In the genomic region with DNA sequence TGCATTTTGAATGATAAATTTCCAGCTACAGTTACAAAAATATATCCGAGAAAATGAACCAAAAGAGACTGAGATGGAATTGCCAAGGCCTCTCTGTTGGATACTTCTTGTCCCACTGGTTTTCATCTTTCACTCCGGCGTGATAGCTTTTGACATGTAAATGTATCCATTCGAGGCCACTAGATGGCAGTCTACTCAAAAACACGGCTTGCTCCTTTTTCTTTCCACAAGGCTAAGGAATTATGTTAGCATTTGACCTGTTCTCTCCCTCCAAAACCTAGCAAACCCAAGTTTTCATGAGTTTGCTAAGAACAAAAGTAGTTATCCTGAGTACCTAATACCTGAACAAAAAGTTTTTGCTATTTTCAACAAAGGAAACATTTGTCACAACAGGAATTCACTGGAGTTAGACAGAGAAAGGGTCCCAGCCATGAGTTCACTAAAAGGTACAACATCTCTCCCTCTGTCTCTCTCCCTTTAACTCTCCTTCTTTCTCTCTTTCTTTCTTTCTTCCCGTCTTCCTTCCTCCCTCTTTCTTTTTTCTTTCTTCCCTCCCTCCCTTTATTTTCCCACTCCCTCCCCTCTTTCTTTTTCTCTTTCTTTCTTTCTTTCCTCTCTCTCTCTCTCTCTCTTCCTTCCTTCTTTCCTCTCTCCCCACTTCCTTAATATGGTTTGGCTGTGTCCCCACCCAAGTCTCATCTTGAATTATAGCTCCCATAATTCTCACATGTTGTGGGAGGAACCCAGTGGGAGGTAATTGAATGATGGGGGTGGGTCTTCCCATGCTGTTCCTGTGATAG, we compare ENCODE assay signal across 8 cellular contexts.
DNase-seq lines count a peak whose midpoint lies in the region; ATAC-seq and TF ChIP-seq lines count a peak whose summit lies in the region.

No MANE protein-coding gene starts in this region.

- CTCF ChIA-PET in SK-N-SH (lab: Yijun Ruan, JAX), result interaction anchor here (0.6 to 2.2 kb wide), 20 partner anchors 10 to 830 kb away, joined by 3 to 21 read pairs (median 3); no protein-coding TSS in a partner anchor

- in situ Hi-C loops in ACHN (cut with HindIII; ENCODE audit: low pct_ligation_motif_present, low pct_unique_long_range_greater_than_20kb, low sequenced_read_pairs), result no loop called here

- H3K4me1 ChIP-seq in SK-N-SH (ENCODE audit: control insufficient read depth in 1 of 2, insufficient read depth in 2 of 2, low read depth in 1 of 2, low read length in 1 of 2), result no peaks in the 10 kb centered on the region

- H3K36me3 ChIP-seq in SK-N-SH (replicated peaks in 1 of 2; ENCODE audit: control insufficient read depth in 1 of 2, insufficient read depth in 2 of 2, low read length in 1 of 2), result no peaks in the 10 kb centered on the region

- H3K4me3 ChIP-seq in SK-N-SH (ENCODE audit: low read depth in 2 of 2, low read length in 1 of 2) (no peak overlapping the region), fibroblast of the aortic adventitia (ENCODE audit: low read depth, low read length) (no peak overlapping the region)

- DNase-seq in ACHN, result peak; percentile 56
- peak; percentile 7 for DNase-seq in GM04503 (ENCODE audit: low read depth)
- peak; percentile 32 for DNase-seq in NCI-H1105 (lab: John Stamatoyannopoulos, UW)
- peak; percentile 46 for DNase-seq in SK-N-SH
- peak; percentile 69 for DNase-seq in fibroblast of the aortic adventitia (ENCODE audit: low read depth)
- DNase-seq in pons (ENCODE audit: low spot score), result peak; percentile 71

- peak; percentile 70 for TF ChIP-seq RAD21 in SK-N-SH (IDR thresholded peaks at IDR 0.05; ENCODE audit: low read length)

- no peak overlapping the region for H3K27ac ChIP-seq in SK-N-SH (ENCODE audit: low read depth in 2 of 2, low read length in 1 of 2)

- no peaks in the 10 kb centered on the region for H4K20me1 ChIP-seq in SK-N-SH (ENCODE audit: insufficient read depth)

- no peak for TF ChIP-seq EP300 in SK-N-SH (IDR thresholded peaks at IDR 0.05; ENCODE audit: borderline replicate concordance in 1 of 2, low read depth in 1 of 2, low read length in 1 of 2)

- no peak overlapping the region for H2AFZ ChIP-seq in SK-N-SH (ENCODE audit: low read depth)

- ATAC-seq in HG02571 (IDR thresholded peaks at IDR 0.05; ENCODE audit: unreplicated experiment) (peak; percentile 70), HG03457 (IDR thresholded peaks at IDR 0.05; ENCODE audit: unreplicated experiment) (no peak)

- no peaks in the 10 kb centered on the region for H3K9me2 ChIP-seq in SK-N-SH

- no peak overlapping the region for H3K9ac ChIP-seq in SK-N-SH

- H3K4me2 ChIP-seq in SK-N-SH, result no peak overlapping the region

- POLR2A ChIA-PET in SK-N-SH (lab: Yijun Ruan, JAX), result no interaction called here

- WGBS in SK-N-SH (ENCODE audit: low lambda C conversion rate), result 5% methylated on average over 6 of the region's 6 CpGs

- no peaks in the 10 kb centered on the region for H3K79me2 ChIP-seq in SK-N-SH (ENCODE audit: insufficient read depth)

- H3K9me3 ChIP-seq in SK-N-SH, result no peaks in the 10 kb centered on the region

- peak; percentile 75 for TF ChIP-seq CTCF in SK-N-SH (IDR thresholded peaks at IDR 0.05)
- TF ChIP-seq CTCF in fibroblast of the aortic adventitia (IDR thresholded peaks at IDR 0.05; ENCODE audit: insufficient read depth, low read length), result peak; percentile 72

- H3K27me3 ChIP-seq in SK-N-SH (ENCODE audit: insufficient read depth), result no peaks in the 10 kb centered on the region

- no peaks in the 10 kb centered on the region for H3F3A ChIP-seq in SK-N-SH (replicated peaks; ENCODE audit: insufficient read depth)

TF ChIP-seq in SK-N-SH, 30 proteins besides CTCF, POLR2A, EP300 and RAD21:
- TF ChIP-seq NFIC (IDR thresholded peaks at IDR 0.05; ENCODE audit: borderline replicate concordance) (no peak), SMC3 (IDR thresholded peaks at IDR 0.05; ENCODE audit: low read depth, low read length) (peak; percentile 47), FOXJ3 (CRISPR knock-in tag; IDR thresholded peaks at IDR 0.05) (no peak), TCF12 (IDR thresholded peaks at IDR 0.05) (peak; percentile 87), YY1 (IDR thresholded peaks at IDR 0.05; ENCODE audit: low read depth) (no peak), NRF1 (IDR thresholded peaks at IDR 0.05; ENCODE audit: low read depth, low read length) (no peak), JUND (IDR thresholded peaks at IDR 0.05) (no peak), PBX3 (IDR thresholded peaks at IDR 0.05) (peak; percentile 85)
- TF ChIP-seq, protein P1, sequence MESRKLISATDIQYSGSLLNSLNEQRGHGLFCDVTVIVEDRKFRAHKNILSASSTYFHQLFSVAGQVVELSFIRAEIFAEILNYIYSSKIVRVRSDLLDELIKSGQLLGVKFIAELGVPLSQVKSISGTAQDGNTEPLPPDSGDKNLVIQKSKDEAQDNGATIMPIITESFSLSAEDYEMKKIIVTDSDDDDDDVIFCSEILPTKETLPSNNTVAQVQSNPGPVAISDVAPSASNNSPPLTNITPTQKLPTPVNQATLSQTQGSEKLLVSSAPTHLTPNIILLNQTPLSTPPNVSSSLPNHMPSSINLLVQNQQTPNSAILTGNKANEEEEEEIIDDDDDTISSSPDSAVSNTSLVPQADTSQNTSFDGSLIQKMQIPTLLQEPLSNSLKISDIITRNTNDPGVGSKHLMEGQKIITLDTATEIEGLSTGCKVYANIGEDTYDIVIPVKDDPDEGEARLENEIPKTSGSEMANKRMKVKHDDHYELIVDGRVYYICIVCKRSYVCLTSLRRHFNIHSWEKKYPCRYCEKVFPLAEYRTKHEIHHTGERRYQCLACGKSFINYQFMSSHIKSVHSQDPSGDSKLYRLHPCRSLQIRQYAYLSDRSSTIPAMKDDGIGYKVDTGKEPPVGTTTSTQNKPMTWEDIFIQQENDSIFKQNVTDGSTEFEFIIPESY (IDR thresholded peaks at IDR 0.05; ENCODE audit: borderline replicate concordance, low read depth), result no peak

Comparison
In these comparisons a context has a peak if more than half of its experiments do, and no peak if none do; other contexts are left out.
1. DNase-seq: peak in every context shown above with its lines; median percentile 71 in pons; 69 in fibroblast of the aortic adventitia; 56 in ACHN; 46 in SK-N-SH; 32 in NCI-H1105; 7 in GM04503.